Comparison of ENCODE assay signal across 16 cellular contexts in the genomic region with DNA sequence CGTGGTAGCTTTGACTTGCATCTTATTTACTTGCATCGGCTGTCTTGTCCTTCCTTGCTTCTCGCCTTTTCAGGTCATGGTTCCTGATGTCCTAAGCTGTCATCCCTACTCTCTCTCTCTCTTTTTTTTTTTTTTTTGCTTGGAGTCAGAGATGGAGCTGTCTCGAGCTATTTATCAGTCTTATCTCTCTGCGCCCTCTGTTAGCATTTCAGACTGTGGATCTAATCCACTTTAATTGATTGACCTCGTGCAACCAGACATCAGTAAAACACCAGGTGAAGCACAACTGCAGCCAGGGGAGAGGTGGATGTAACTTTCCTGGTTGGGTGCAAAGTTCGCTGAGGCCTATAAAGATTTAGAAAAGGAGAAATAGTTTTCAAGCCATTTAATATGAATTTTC.
"Had no signal": no experiment of that assay in that cellular context is flagged by ENCODE, and none has a peak within 500 bp of the region (broad histone marks: within the 10 kb centered on the region; RNA-seq: fewer than 3 reads in every experiment).

No MANE protein-coding gene starts in this region.

- ATAC-seq: mucosa of descending colon; naive thymus-derived CD8-positive, alpha-beta T cell; right cardiac atrium; sciatic nerve; stimulated activated effector memory CD8-positive, alpha-beta T cell treated with anti-CD3 and anti-CD28 coated beads, Interleukin-12 subunit alpha, Interleukin-12 subunit beta, amount 100 ng/mL, for 72 hours had no signal

- DNase-seq: hypothalamus; islet precursor cell; left ventricle myocardium inferior; midbrain; mucosa of descending colon; naive thymus-derived CD8-positive, alpha-beta T cell; nucleus accumbens; posterior cingulate gyrus; retina; right cardiac atrium; spleen; stimulated activated CD4-positive, alpha-beta T cell treated with anti-CD3 and anti-CD28 coated beads, Interleukin-4, amount 100 ng/mL, for 24 hours; stimulated activated naive CD4-positive, alpha-beta T cell; uterus had no signal
